13 cellular contexts compared by ENCODE assay signal in the genomic region with DNA sequence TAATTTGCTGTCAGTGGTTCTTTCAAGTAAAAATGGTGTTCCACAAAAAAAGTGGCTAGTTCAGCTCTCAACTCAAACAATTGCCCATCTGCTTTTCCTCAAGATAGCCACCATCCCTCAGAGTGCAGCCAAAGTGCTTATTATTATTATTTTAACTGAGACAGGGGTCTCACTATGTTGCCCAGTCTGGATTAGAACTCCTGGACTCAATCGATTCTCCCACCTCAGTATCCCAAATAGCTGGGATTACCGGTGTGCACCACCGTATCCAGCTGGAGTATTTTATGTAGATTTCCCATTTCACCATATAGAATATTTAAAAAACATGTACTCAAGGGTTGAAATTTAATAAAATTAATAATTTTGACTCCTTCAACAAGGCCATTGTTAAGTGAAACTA.
DNase-seq lines count a peak whose midpoint lies in the region; ATAC-seq, FAIRE-seq and TF ChIP-seq lines count a peak whose summit lies in the region.
"Had no signal": no experiment of that assay in that cellular context is flagged by ENCODE, and none has a peak within 500 bp of the region (broad histone marks: within the 10 kb centered on the region; RNA-seq: fewer than 3 reads in every experiment).

No MANE protein-coding gene starts in this region.

- no peak for TF ChIP-seq POLR2A in HCT116 (IDR thresholded peaks at IDR 0.05; ENCODE audit: borderline replicate concordance, extremely low read depth, insufficient read depth, insufficient read length)
- TF ChIP-seq POLR2A in K562 (conservative IDR thresholded peaks at IDR 0.05) = no peak
- no peak for TF ChIP-seq POLR2A in HepG2 (IDR thresholded peaks at IDR 0.05; ENCODE audit: insufficient read depth in 1 of 2, low read depth in 2 of 2, low read length in 2 of 2)

- ATAC-seq in HCT116 (no peak), K562 (no peak), HepG2 (no peak), GM19455 (IDR thresholded peaks at IDR 0.05; ENCODE audit: unreplicated experiment) (no peak), HG02623 (IDR thresholded peaks at IDR 0.05; ENCODE audit: unreplicated experiment) (no peak)
- ATAC-seq: CD8-positive, alpha-beta T cell had no signal

- CTCF ChIA-PET in HCT116 (lab: Charles Lee) (no interaction called here), K562 (lab: Yijun Ruan, JAX; ENCODE audit: low intra/inter-chr PET ratio) (no interaction called here), HepG2 (lab: Yijun Ruan, JAX; ENCODE audit: low intra/inter-chr PET ratio, low total read pairs) (no interaction called here)

- H3K36me3 ChIP-seq in HCT116 (ENCODE audit: control insufficient read depth in 1 of 2, insufficient read depth in 2 of 2, low read length in 2 of 2) (no peaks in the 10 kb centered on the region), K562 (ENCODE audit: control insufficient read depth, insufficient read depth, low read length) (no peaks in the 10 kb centered on the region), HepG2 (replicated peaks in 1 of 2; ENCODE audit: control insufficient read depth in 1 of 2, insufficient read depth in 2 of 2, low read length in 2 of 2) (no peaks in the 10 kb centered on the region)

- H3K4me2 ChIP-seq in HCT116 (ENCODE audit: low read length) = peak overlapping the region; percentile 47
- no peak overlapping the region for H3K4me2 ChIP-seq in K562 (ENCODE audit: insufficient read depth, low read length)
- H3K4me2 ChIP-seq in HepG2 (ENCODE audit: low read depth, low read length) = 0 out of 2 replicates have a peak overlapping the region, but pooled peaks have one; percentile 23

- H3K9me2 ChIP-seq in HCT116 (ENCODE audit: insufficient read depth) = no peaks in the 10 kb centered on the region

- H3K4me1 ChIP-seq in HCT116 (ENCODE audit: control insufficient read depth in 1 of 2, insufficient read depth in 2 of 2, low read length in 2 of 2) = peaks cover 0 to 10% of the 10 kb centered on the region in 2 experiments; a peak in 3 of 4 replicates
- peaks cover 0 to 3% of the 10 kb centered on the region in 2 experiments; a peak in 2 of 5 replicates for H3K4me1 ChIP-seq in K562 (replicated peaks in 1 of 2; ENCODE audit: control insufficient read depth in 2 of 2, insufficient read depth in 2 of 2, low read length in 2 of 2)
- H3K4me1 ChIP-seq in HepG2 (ENCODE audit: insufficient read depth, low read length) = peaks cover 49% of the 10 kb centered on the region

- H3K9me1 ChIP-seq in K562 (ENCODE audit: control insufficient read depth, insufficient read depth, low read length) = no peaks in the 10 kb centered on the region

- peak overlapping the region; percentile 35 for H2AFZ ChIP-seq in HCT116 (ENCODE audit: low read depth, low read length, poor library complexity, severe bottlenecking)
- no peak overlapping the region for H2AFZ ChIP-seq in K562 (ENCODE audit: low read depth, low read length)
- no peak overlapping the region for H2AFZ ChIP-seq in HepG2 (ENCODE audit: low read length)

- FAIRE-seq in K562 (lab: Jason Lieb, UNC) (no peak), HepG2 (lab: Jason Lieb, UNC) (no peak)
- FAIRE-seq: A204.1, H54 had no signal

- no peak for DNase-seq in HCT116 (ENCODE audit: low read depth, low spot score)
- no peak for DNase-seq in K562 (ENCODE audit: extremely low read depth in 1 of 4, low spot score in 3 of 4)
- DNase-seq in HepG2 (ENCODE audit: low spot score) = no peak
- DNase-seq in NCI-H82 (lab: John Stamatoyannopoulos, UW) = no peak
- no peak for DNase-seq in NCI-H2171 (lab: John Stamatoyannopoulos, UW)
- DNase-seq: CD8-positive, alpha-beta T cell; COR-L47; DMS 273 treated with DMSO at 0.1 percent for 48 hours; KBM-7 had no signal

- RAD21 ChIA-PET in HCT116 (lab: Charles Lee; ENCODE audit: low non-redundant PET in 1 of 2, low total read pairs in 2 of 2, uncharacterized antibody in 2 of 2, unreplicated experiment in 2 of 2) = no interaction called here

- no peaks in the 10 kb centered on the region for H3K79me2 ChIP-seq in HCT116 (ENCODE audit: insufficient read depth, low read length)
- no peaks in the 10 kb centered on the region for H3K79me2 ChIP-seq in K562 (ENCODE audit: control insufficient read depth, insufficient read depth, low read length)
- H3K79me2 ChIP-seq in HepG2 (ENCODE audit: insufficient read depth, low read length) = no peaks in the 10 kb centered on the region

- TF ChIP-seq RAD21 in HCT116 (IDR thresholded peaks at IDR 0.05; ENCODE audit: low read depth) (no peak), K562 (CRISPR knock-in tag; conservative IDR thresholded peaks at IDR 0.05 in 1 of 2, IDR thresholded peaks at IDR 0.05 in 1 of 2) (no peak), HepG2 (CRISPR knock-in tag; IDR thresholded peaks at IDR 0.05) (no peak)

- no peak for TF ChIP-seq EP300 in K562 (IDR thresholded peaks at IDR 0.05; ENCODE audit: low read length)
- TF ChIP-seq EP300 in HepG2 (IDR thresholded peaks at IDR 0.05; ENCODE audit: low read depth in 2 of 2, low read length in 2 of 2) = no peak
- no peak for TF ChIP-seq EP300 in HepG2 (CRISPR knock-in tag; IDR thresholded peaks at IDR 0.05; ENCODE audit: borderline replicate concordance)

- H3K27me3 ChIP-seq in HCT116 (ENCODE audit: insufficient read depth, low read length) (no peaks in the 10 kb centered on the region), K562 (ENCODE audit: control insufficient read depth in 2 of 2, insufficient read depth in 2 of 2, low read length in 2 of 2) (no peaks in the 10 kb centered on the region), HepG2 (ENCODE audit: control insufficient read depth in 1 of 2, insufficient read depth in 2 of 2, low read length in 2 of 2) (no peaks in the 10 kb centered on the region)

- BruUV-seq in HCT116 (replicated peaks; lab: Mats Ljungman, UMichigan) (no TSS peak), K562 (replicated peaks; lab: Mats Ljungman, UMichigan) (no TSS peak), HepG2 (replicated peaks; lab: Mats Ljungman, UMichigan) (no TSS peak)

- in situ Hi-C loops in K562 (cut with MboI) = no loop called here
- in situ Hi-C loops in HepG2 (cut with HindIII; ENCODE audit: extremely low pct_ligation_motif_present, low pct_unique_long_range_greater_than_20kb) = no loop called here

- H3K4me3 ChIP-seq in HCT116 (replicated peaks in 1 of 2; ENCODE audit: low read depth in 1 of 2, low read length in 2 of 2) (no peak overlapping the region), K562 (no peak overlapping the region), HepG2 (replicated peaks in 1 of 3; ENCODE audit: insufficient read depth in 1 of 3, low read depth in 2 of 3, low read length in 3 of 3) (no peak overlapping the region)

- no peak overlapping the region for H3K27ac ChIP-seq in HCT116 (ENCODE audit: low read depth, low read length)
- no peak overlapping the region for H3K27ac ChIP-seq in K562 (ENCODE audit: extremely low read depth, low read depth, low read length)
- H3K27ac ChIP-seq in HepG2 (ENCODE audit: extremely low read length, insufficient read depth, low read length) = peak overlapping the region; percentile 57

- H3K9me3 ChIP-seq in HCT116 (ENCODE audit: control insufficient read depth in 1 of 2, insufficient read depth in 1 of 2, low read depth in 1 of 2, low read length in 2 of 2) (no peaks in the 10 kb centered on the region), K562 (replicated peaks; ENCODE audit: control insufficient read depth, insufficient read depth, low read depth, low read length) (no peaks in the 10 kb centered on the region), HepG2 (ENCODE audit: low read length) (no peaks in the 10 kb centered on the region)

- no peak overlapping the region for H3K9ac ChIP-seq in HCT116 (ENCODE audit: low read length)
- no peak overlapping the region for H3K9ac ChIP-seq in K562 (ENCODE audit: insufficient read depth in 1 of 2, low read depth in 2 of 2, low read length in 2 of 2)
- H3K9ac ChIP-seq in HepG2 (ENCODE audit: insufficient read depth, low read depth, low read length) = no peak overlapping the region

- TF ChIP-seq CTCF in HCT116 (IDR thresholded peaks at IDR 0.05 in 2 of 3, conservative IDR thresholded peaks at IDR 0.05 in 1 of 3; ENCODE audit: borderline replicate concordance in 1 of 3, insufficient read depth in 1 of 3, low read depth in 2 of 3, low read length in 2 of 3) = no peak
- TF ChIP-seq CTCF in K562 (IDR thresholded peaks at IDR 0.05 in 2 of 3, conservative IDR thresholded peaks at IDR 0.05 in 1 of 3; ENCODE audit: insufficient read depth in 2 of 3, low read depth in 1 of 3, low read length in 3 of 3) = no peak
- no peak for TF ChIP-seq CTCF in HepG2 (CRISPR knock-in tag; IDR thresholded peaks at IDR 0.05)

- POLR2A ChIA-PET in HCT116 (lab: Charles Lee) (no interaction called here), K562 (lab: Yijun Ruan, JAX) (no interaction called here), HepG2 (lab: Yijun Ruan, JAX) (no interaction called here)

- intact Hi-C loops in HCT116 (cut with micrococcal nuclease) = no loop called here
- intact Hi-C loops in K562 (cut with micrococcal nuclease) = no loop called here
- intact Hi-C loops in HepG2 (cut with micrococcal nuclease; ENCODE audit: unreplicated experiment) = loop anchor here (5.0 kb wide), 1 partner anchor 371 kb away; no protein-coding TSS in a partner anchor

- 69% methylated on average over 3 of the region's 3 CpGs for WGBS in K562 (ENCODE audit: insufficient coverage, low coverage, missing lambda C conversion rate)
- WGBS in HepG2 (ENCODE audit: low lambda C conversion rate) = 91% methylated on average over 3 of the region's 3 CpGs

- no peaks in the 10 kb centered on the region for H4K20me1 ChIP-seq in HCT116 (ENCODE audit: insufficient read depth)
- no peaks in the 10 kb centered on the region for H4K20me1 ChIP-seq in K562 (replicated peaks; ENCODE audit: control insufficient read depth, insufficient read depth, low read length)
- no peaks in the 10 kb centered on the region for H4K20me1 ChIP-seq in HepG2 (ENCODE audit: insufficient read depth, low read length)

TF ChIP-seq in HCT116, 20 proteins besides CTCF, POLR2A, EP300 and RAD21:
- no peak for TF ChIP-seq FOSL1 (IDR thresholded peaks at IDR 0.05; ENCODE audit: low read depth)
- TF ChIP-seq CEBPB (IDR thresholded peaks at IDR 0.05; ENCODE audit: low read depth) = no peak
- TF ChIP-seq SRF (IDR thresholded peaks at IDR 0.05; ENCODE audit: low read depth) = no peak
- TF ChIP-seq TCF7L2 (IDR thresholded peaks at IDR 0.05; ENCODE audit: borderline replicate concordance, extremely low read depth, insufficient read depth, insufficient read length) = no peak

TF ChIP-seq in K562, 482 proteins besides CTCF, POLR2A, EP300 and RAD21:
- TF ChIP-seq ZNF121 (CRISPR knock-in tag; conservative IDR thresholded peaks at IDR 0.05) = peak; percentile 29; the same call in 1 of the 2 replicates
- TF ChIP-seq HNRNPK (IDR thresholded peaks at IDR 0.05; ENCODE audit: low read depth, low read length, poor library complexity, severe bottlenecking) = no peak
